Comparison of ENCODE assay signal across 23 cellular contexts in genomic region chr4:123784626-123785025, GRCh38.
DNase-seq lines count a peak whose midpoint lies in the region; ATAC-seq, FAIRE-seq and TF ChIP-seq lines count a peak whose summit lies in the region.
"Had no signal": no experiment of that assay in that cellular context is flagged by ENCODE, and none has a peak within 500 bp of the region (broad histone marks: within the 10 kb centered on the region; RNA-seq: fewer than 3 reads in every experiment).

No MANE protein-coding gene starts in this region.

- H3K9me3 ChIP-seq in heart right ventricle (no peaks in the 10 kb centered on the region), transverse colon (no peaks in the 10 kb centered on the region)
- H3K9me3 ChIP-seq: ascending aorta, Peyer's patch, thyroid gland had no signal

- TF ChIP-seq CTCF in heart right ventricle (IDR thresholded peaks at IDR 0.05), result no peak
- no peak for TF ChIP-seq CTCF in transverse colon (IDR thresholded peaks at IDR 0.05)

- peak; percentile 97 for FAIRE-seq in endometrium (lab: Jason Lieb, UNC)
- FAIRE-seq: A204.1, HepG2 had no signal

- intact Hi-C loops in heart right ventricle (cut with DNase I) (loop anchor here in 2 of 10 donors (5.0 to 10.0 kb wide), 3 partner anchors 43 to 200 kb away; no protein-coding TSS in a partner anchor), Right ventricle myocardium superior (cut with DNase I) (no loop called here), transverse colon (cut with DNase I; ENCODE audit: low total_unique reads) (no loop called here)

- TF ChIP-seq POLR2A in transverse colon (IDR thresholded peaks at IDR 0.05), result no peak

- H3K36me3 ChIP-seq in heart right ventricle (no peaks in the 10 kb centered on the region), transverse colon (no peaks in the 10 kb centered on the region)
- H3K36me3 ChIP-seq: ascending aorta, Peyer's patch, thyroid gland had no signal

- in situ Hi-C loops in transverse colon (cut with MboI; ENCODE audit: low pct_ligation_motif_present in 1 of 4, low pct_unique_long_range_greater_than_20kb in 1 of 4, low sequenced_read_pairs in 3 of 4), result no loop called here

- H3K27ac ChIP-seq in heart right ventricle (peak overlapping the region in 9 of 10 donors; percentile 26 to 86 (median 72)), transverse colon (peak overlapping the region; percentile 61 to 77 (median 64))
- H3K27ac ChIP-seq: thyroid gland had no signal

- DNase-seq in heart right ventricle (no peak), Right ventricle myocardium superior (no peak), myocyte (ENCODE audit: low read depth) (peak; percentile 39), transverse colon (no peak), T-helper 1 cell (no peak), LoVo (ENCODE audit: low spot score) (no peak)
- DNase-seq: activated naive CD4-positive, alpha-beta T cell; CD4-positive, alpha-beta T cell; cortex of kidney; DMS153; immature natural killer cell; naive thymus-derived CD8-positive, alpha-beta T cell; NCI-H1694 treated with DMSO at 0.1 percent for 48 hours; NCI-H226; Peyer's patch; SW 1271; thyroid gland had no signal

- TF ChIP-seq EP300 in transverse colon (IDR thresholded peaks at IDR 0.05; ENCODE audit: low read depth), result no peak

- no peak for ATAC-seq in heart right ventricle
- ATAC-seq in Right ventricle myocardium superior (ENCODE audit: poor library complexity), result no peak
- no peak for ATAC-seq in HG03439 (IDR thresholded peaks at IDR 0.05; ENCODE audit: unreplicated experiment)
- ATAC-seq: HepG2; naive thymus-derived CD8-positive, alpha-beta T cell; stimulated activated effector memory CD8-positive, alpha-beta T cell treated with anti-CD3 and anti-CD28 coated beads, Interleukin-12 subunit alpha, Interleukin-12 subunit beta, amount 100 ng/mL, for 72 hours had no signal

- no peak overlapping the region for H3K4me3 ChIP-seq in heart right ventricle
- no peak overlapping the region for H3K4me3 ChIP-seq in transverse colon
- H3K4me3 ChIP-seq: ascending aorta, Peyer's patch, thyroid gland had no signal

- H3K27me3 ChIP-seq in heart right ventricle (no peaks in the 10 kb centered on the region), transverse colon (no peaks in the 10 kb centered on the region)
- H3K27me3 ChIP-seq: ascending aorta, Peyer's patch, thyroid gland had no signal

- H3K4me1 ChIP-seq in heart right ventricle (peaks cover 0 to 47% (median 31%) of the 10 kb centered on the region in 9 donors), transverse colon (peaks cover 0 to 15% (median 7%) of the 10 kb centered on the region in 4 donors)
- H3K4me1 ChIP-seq: Peyer's patch had no signal
